ENCODE assay signal across 8 cellular contexts in genomic region chr5:90066920-90067319, GRCh38.
"Had no signal": no experiment of that assay in that cellular context is flagged by ENCODE, and none has a peak within 500 bp of the region (broad histone marks: within the 10 kb centered on the region; RNA-seq: fewer than 3 reads in every experiment).

No MANE protein-coding gene starts in this region.

- DNase-seq: IMR-90, KBM-7, KG1 had no signal

- ATAC-seq: HepG2, K562 had no signal

- H3K36me3 Mint-ChIP-seq: IgD-negative memory B cell had no signal

- H3K27ac Mint-ChIP-seq: IgD-negative memory B cell had no signal

- H3K4me3 ChIP-seq: K562 had no signal

- H3K4me1 Mint-ChIP-seq: IgD-negative memory B cell had no signal

- H3K4me3 Mint-ChIP-seq: IgD-negative memory B cell had no signal

- FAIRE-seq: HepG2, HTR-8/SVneo, K562 had no signal

- H3K27ac ChIP-seq: HL-60 had no signal
